In genomic region chr19:15091918-15092753, GRCh38 we compare ENCODE assay signal across 9 cellular contexts. TPM values are rescaled to one million over a fixed set of nuclear protein-coding genes. Genes with fewer than 3 reads are reported as not detected.
DNase-seq lines count a peak whose midpoint lies in the region; ATAC-seq and TF ChIP-seq lines count a peak whose summit lies in the region.
"Had no signal": no experiment of that assay in that cellular context is flagged by ENCODE, and none has a peak within 500 bp of the region (broad histone marks: within the 10 kb centered on the region; RNA-seq: fewer than 3 reads in every experiment).

No MANE protein-coding gene starts in this region.

- TF ChIP-seq POLR2A in body of pancreas (IDR thresholded peaks at IDR 0.05) (no peak), GM18505 (IDR thresholded peaks at IDR 0.05; ENCODE audit: borderline replicate concordance, extremely low read depth, insufficient read depth, insufficient read length) (no peak)

- H3K4me3 ChIP-seq in MM.1S (ENCODE audit: low read length): no peak overlapping the region
- H3K4me3 ChIP-seq in body of pancreas: no peak overlapping the region

- H3K27me3 ChIP-seq in MM.1S (replicated peaks; ENCODE audit: insufficient read depth, low read length): peaks cover 69% of the 10 kb centered on the region
- H3K27me3 ChIP-seq in body of pancreas: peaks cover 0 to 3% of the 10 kb centered on the region in 2 donors

- H3K4me1 Mint-ChIP-seq in stimulated activated effector memory CD8-positive, alpha-beta T cell treated with anti-CD3 and anti-CD28 coated beads, Interleukin-12 subunit alpha, Interleukin-12 subunit beta, amount 100 ng/mL, for 72 hours: no peaks in the 10 kb centered on the region

- TF ChIP-seq CTCF in MM.1S (IDR thresholded peaks at IDR 0.05; ENCODE audit: low read length) (peak; percentile 41), body of pancreas (IDR thresholded peaks at IDR 0.05) (peak; percentile 44 to 91 (median 69))

- H3K4me1 ChIP-seq in MM.1S (ENCODE audit: low read length) (0 out of 2 replicates have a peak, but pooled peaks cover 4% of the 10 kb centered on the region), body of pancreas (peaks cover 5% of the 10 kb centered on the region)

- H3K27ac ChIP-seq in MM.1S (ENCODE audit: low read length): no peak overlapping the region
- H3K27ac ChIP-seq in body of pancreas: peak overlapping the region in 1 of 4 donors; percentile 70

- DNase-seq in ELF-1 (ENCODE audit: low read depth, low spot score) (peak; percentile 68), MM.1S (peak; percentile 78), SHP77 treated with DMSO at 0.1 percent for 48 hours (lab: John Stamatoyannopoulos, UW) (peak; percentile 37), body of pancreas (peak; percentile 61 to 88 (median 84)), left colon (no peak)
- DNase-seq in stimulated activated effector memory CD8-positive, alpha-beta T cell treated with anti-CD3 and anti-CD28 coated beads, Interleukin-12 subunit alpha, Interleukin-12 subunit beta, amount 100 ng/mL, for 72 hours (ENCODE audit: low spot score in 2 of 2): peak; percentile 23 to 65

- intact Hi-C loops in body of pancreas (cut with DNase I): loop anchor here (5.0 kb wide), 1 partner anchor 60 kb away; no protein-coding TSS in a partner anchor
- intact Hi-C loops in left colon (cut with DNase I, micrococcal nuclease): loop anchor here (2.0 to 10.0 kb wide), 3 partner anchors 59 to 463 kb away; no protein-coding TSS in a partner anchor

- H3K4me2 ChIP-seq in MM.1S (ENCODE audit: low read depth, low read length): peak overlapping the region; percentile 39; the same call in 1 of the 2 replicates

- no peaks in the 10 kb centered on the region for H3F3A ChIP-seq in MM.1S (ENCODE audit: insufficient read depth, low read length)

- ATAC-seq in body of pancreas (peak; percentile 73), left colon (peak; percentile 40), HG03565 (IDR thresholded peaks at IDR 0.05; ENCODE audit: unreplicated experiment) (no peak), GM18505 (IDR thresholded peaks at IDR 0.05; ENCODE audit: unreplicated experiment) (no peak)
- peak; percentile 37 for ATAC-seq in stimulated activated effector memory CD8-positive, alpha-beta T cell treated with anti-CD3 and anti-CD28 coated beads, Interleukin-12 subunit alpha, Interleukin-12 subunit beta, amount 100 ng/mL, for 72 hours

- H3K36me3 Mint-ChIP-seq in stimulated activated effector memory CD8-positive, alpha-beta T cell treated with anti-CD3 and anti-CD28 coated beads, Interleukin-12 subunit alpha, Interleukin-12 subunit beta, amount 100 ng/mL, for 72 hours: no peaks in the 10 kb centered on the region

- H3K27ac Mint-ChIP-seq in stimulated activated effector memory CD8-positive, alpha-beta T cell treated with anti-CD3 and anti-CD28 coated beads, Interleukin-12 subunit alpha, Interleukin-12 subunit beta, amount 100 ng/mL, for 72 hours: no peak overlapping the region

- H3K36me3 ChIP-seq in MM.1S (replicated peaks; ENCODE audit: insufficient read depth, low read length) (no peaks in the 10 kb centered on the region), body of pancreas (replicated peaks in 1 of 2; ENCODE audit: insufficient read depth in 1 of 2, low read depth in 2 of 2) (no peaks in the 10 kb centered on the region)

- 8 to 10% methylated on average over 13 of the region's 13 CpGs for WGBS in body of pancreas, 2 donors

- no peaks in the 10 kb centered on the region for H3K79me2 ChIP-seq in MM.1S (ENCODE audit: low read length)

- no peaks in the 10 kb centered on the region for H4K20me1 ChIP-seq in MM.1S (ENCODE audit: insufficient read depth, low read length)

- H3K9me3 ChIP-seq in MM.1S (replicated peaks; ENCODE audit: insufficient read depth, low read length) (no peaks in the 10 kb centered on the region), body of pancreas (no peaks in the 10 kb centered on the region)

- H3K9me2 ChIP-seq in MM.1S (replicated peaks; ENCODE audit: insufficient read depth, low read length): no peaks in the 10 kb centered on the region

- H3K9ac ChIP-seq in MM.1S (ENCODE audit: low read length): no peak overlapping the region

- no peak overlapping the region for H3K4me3 Mint-ChIP-seq in stimulated activated effector memory CD8-positive, alpha-beta T cell treated with anti-CD3 and anti-CD28 coated beads, Interleukin-12 subunit alpha, Interleukin-12 subunit beta, amount 100 ng/mL, for 72 hours

- H3K9me3 Mint-ChIP-seq in stimulated activated effector memory CD8-positive, alpha-beta T cell treated with anti-CD3 and anti-CD28 coated beads, Interleukin-12 subunit alpha, Interleukin-12 subunit beta, amount 100 ng/mL, for 72 hours: no peaks in the 10 kb centered on the region

- H2AFZ ChIP-seq in MM.1S (ENCODE audit: low read length): peak overlapping the region; percentile 61

RNA-seq across cellular contexts. Expression of gene OR1I1, which starts 10.1 kb away (rescaled TPM):
- total RNA-seq in body of pancreas: not detected
- total RNA-seq in left colon: not detected
- total RNA-seq: activated CD8-positive, alpha-beta memory T cell treated with anti-CD3 and anti-CD28 coated beads for 36 hours had no signal

RNA-seq across cellular contexts. Expression of gene SYDE1, which starts 15.1 kb away (rescaled TPM):
- total RNA-seq in body of pancreas (1 to 10 TPM; 6.3 to 9.9 TPM), left colon (1 to 10 TPM; 3.6 to 7.5 TPM)

RNA-seq across cellular contexts. Expression of gene CASP14, which starts 42.9 kb away (rescaled TPM):
- total RNA-seq in body of pancreas (not detected), left colon (not detected)
- total RNA-seq: activated CD8-positive, alpha-beta memory T cell treated with anti-CD3 and anti-CD28 coated beads for 36 hours had no signal

Comparison
In these comparisons a context has a peak if more than half of its experiments do, and no peak if none do; other contexts are left out.
1. DNase-seq: peak in ELF-1 (single experiment), MM.1S (single experiment), SHP77 treated with DMSO at 0.1 percent for 48 hours (single experiment), body of pancreas (4 of 4) and stimulated activated effector memory CD8-positive, alpha-beta T cell treated with anti-CD3 and anti-CD28 coated beads, Interleukin-12 subunit alpha, Interleukin-12 subunit beta, amount 100 ng/mL, for 72 hours (2 of 2); none in left colon (0 of 2).
2. ATAC-seq: peak in body of pancreas (single experiment), left colon (single experiment) and stimulated activated effector memory CD8-positive, alpha-beta T cell treated with anti-CD3 and anti-CD28 coated beads, Interleukin-12 subunit alpha, Interleukin-12 subunit beta, amount 100 ng/mL, for 72 hours (single experiment); none in HG03565 (single experiment) and GM18505 (single experiment).